15 cellular contexts compared by ENCODE assay signal in the genomic region with DNA sequence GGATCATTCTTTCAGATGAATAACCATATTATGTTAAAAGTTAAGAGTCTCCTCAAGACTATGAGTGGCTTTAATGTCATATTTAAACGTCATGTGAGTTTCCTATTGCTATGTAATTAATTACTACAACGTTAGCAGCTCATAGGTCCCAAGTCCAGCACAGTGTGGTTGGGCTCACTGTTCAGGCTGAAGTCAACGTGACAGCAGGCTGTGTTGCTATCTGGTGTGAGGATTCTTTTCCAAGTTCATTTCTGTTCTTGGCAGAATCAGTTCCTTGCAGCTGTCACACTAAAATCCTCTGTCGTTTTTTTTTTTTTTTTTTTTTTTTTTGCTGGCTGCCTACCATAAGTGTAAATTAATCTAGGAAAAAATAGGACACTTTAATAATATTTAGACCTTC.
DNase-seq lines count a peak whose midpoint lies in the region; ATAC-seq and TF ChIP-seq lines count a peak whose summit lies in the region.
"Had no signal": no experiment of that assay in that cellular context is flagged by ENCODE, and none has a peak within 500 bp of the region (broad histone marks: within the 10 kb centered on the region; RNA-seq: fewer than 3 reads in every experiment).

No MANE protein-coding gene starts in this region.

- no peak overlapping the region for H3K4me3 Mint-ChIP-seq in activated T-helper 2 cell treated with anti-CD3 and anti-CD28 coated beads, Interferon-gamma antibody, Interleukin-2, Interleukin-4, amounts not matched to agents 10 μg/mL and 5 μg/mL and 100 μg/mL, durations not matched to agents 14 hours and 24 hours and 36 hours (ENCODE audit: low read depth)
- H3K4me3 Mint-ChIP-seq: activated B cell treated with CpG ODN at 0.5 μM for 24 hours; activated naive CD4-positive, alpha-beta T cell treated with anti-CD3 and anti-CD28 coated beads, Interleukin-2, amount 10 ng/mL, durations not matched to agents 7 days and 5 days; memory B cell had no signal

- intact Hi-C loops in heart left ventricle (cut with DNase I) (no loop called here), sciatic nerve (cut with DNase I) (no loop called here)
- intact Hi-C loops in activated T-helper 2 cell treated with anti-CD3 and anti-CD28 coated beads, Interferon-gamma antibody, Interleukin-2, Interleukin-4, amounts not matched to agents 10 μg/mL and 5 μg/mL and 100 μg/mL, durations not matched to agents 14 hours and 24 hours and 36 hours (cut with micrococcal nuclease) = no loop called here

- H3K27ac ChIP-seq in SJCRH30 (peak overlapping the region; percentile 28; the same call in 1 of the 2 replicates), heart left ventricle (peak overlapping the region in 8 of 12 donors; percentile 7 to 64 (median 32))
- H3K27ac ChIP-seq: KMS-11 had no signal

- H3K4me1 ChIP-seq in SJCRH30 = peaks cover 13% of the 10 kb centered on the region
- peaks cover 0 to 32% (median 7%) of the 10 kb centered on the region in 12 donors for H3K4me1 ChIP-seq in heart left ventricle

- DNase-seq in G401 (ENCODE audit: low spot score) (peak; percentile 79), SJCRH30 (peak; percentile 74 to 90), heart left ventricle (peak; percentile 47 to 72 (median 60)), sciatic nerve (ENCODE audit: low spot score) (no peak), NCI-H187 (lab: John Stamatoyannopoulos, UW) (no peak), COLO668 (lab: John Stamatoyannopoulos, UW; ENCODE audit: unreplicated experiment) (no peak)
- no peak for DNase-seq in activated T-helper 2 cell treated with anti-CD3 and anti-CD28 coated beads, Interferon-gamma antibody, Interleukin-2, Interleukin-4, amounts not matched to agents 10 μg/mL and 5 μg/mL and 100 μg/mL, durations not matched to agents 14 hours and 24 hours and 36 hours (ENCODE audit: low spot score)
- no peak for DNase-seq in stimulated activated naive CD4-positive, alpha-beta T cell treated with Interleukin-2 at 50 U/mL for 16 hours (lab: John Stamatoyannopoulos, UW)
- DNase-seq: activated B cell treated with CpG ODN at 0.5 μM for 24 hours; activated naive CD4-positive, alpha-beta T cell treated with anti-CD3 and anti-CD28 coated beads, Interleukin-2, amount 10 ng/mL, durations not matched to agents 7 days and 5 days; BE2C; central memory CD4-positive, alpha-beta T cell; stimulated activated CD4-positive, alpha-beta T cell treated with anti-CD3 and anti-CD28 coated beads, Interleukin-1b, Interleukin-23, amount 100 ng/mL, for 48 hours had no signal

- H3K27me3 Mint-ChIP-seq in activated T-helper 2 cell treated with anti-CD3 and anti-CD28 coated beads, Interferon-gamma antibody, Interleukin-2, Interleukin-4, amounts not matched to agents 10 μg/mL and 5 μg/mL and 100 μg/mL, durations not matched to agents 14 hours and 24 hours and 36 hours (ENCODE audit: low read depth) = no peaks in the 10 kb centered on the region
- H3K27me3 Mint-ChIP-seq: activated B cell treated with CpG ODN at 0.5 μM for 24 hours; activated naive CD4-positive, alpha-beta T cell treated with anti-CD3 and anti-CD28 coated beads, Interleukin-2, amount 10 ng/mL, durations not matched to agents 7 days and 5 days; memory B cell had no signal

- H3K27me3 ChIP-seq in SJCRH30 (no peaks in the 10 kb centered on the region), heart left ventricle (no peaks in the 10 kb centered on the region)
- H3K27me3 ChIP-seq: BE2C had no signal

- no peak for TF ChIP-seq POLR2A in heart left ventricle (IDR thresholded peaks at IDR 0.05)

- H3K36me3 ChIP-seq in SJCRH30 (no peaks in the 10 kb centered on the region), heart left ventricle (no peaks in the 10 kb centered on the region)
- H3K36me3 ChIP-seq: BE2C had no signal

- H3K4me3 ChIP-seq in SJCRH30 (no peak overlapping the region), heart left ventricle (no peak overlapping the region)

- in situ Hi-C loops in G401 (cut with HindIII; ENCODE audit: low sequenced_read_pairs) = no loop called here

- whole genome bisulfite sequencing in heart left ventricle, 4 donors = 6 to 11% (median 6%) methylated on average over 4 of the region's 4 CpGs

- H3K9me3 Mint-ChIP-seq in activated T-helper 2 cell treated with anti-CD3 and anti-CD28 coated beads, Interferon-gamma antibody, Interleukin-2, Interleukin-4, amounts not matched to agents 10 μg/mL and 5 μg/mL and 100 μg/mL, durations not matched to agents 14 hours and 24 hours and 36 hours = no peaks in the 10 kb centered on the region
- H3K9me3 Mint-ChIP-seq: activated B cell treated with CpG ODN at 0.5 μM for 24 hours; activated naive CD4-positive, alpha-beta T cell treated with anti-CD3 and anti-CD28 coated beads, Interleukin-2, amount 10 ng/mL, durations not matched to agents 7 days and 5 days; memory B cell had no signal

- no peaks in the 10 kb centered on the region for H3K9me3 ChIP-seq in SJCRH30 (replicated peaks)
- no peaks in the 10 kb centered on the region for H3K9me3 ChIP-seq in heart left ventricle
- H3K9me3 ChIP-seq: BE2C had no signal

- no peak for TF ChIP-seq CTCF in heart left ventricle (IDR thresholded peaks at IDR 0.05)

- H3K4me1 Mint-ChIP-seq in activated T-helper 2 cell treated with anti-CD3 and anti-CD28 coated beads, Interferon-gamma antibody, Interleukin-2, Interleukin-4, amounts not matched to agents 10 μg/mL and 5 μg/mL and 100 μg/mL, durations not matched to agents 14 hours and 24 hours and 36 hours (ENCODE audit: low read depth) = no peaks in the 10 kb centered on the region
- H3K4me1 Mint-ChIP-seq: activated B cell treated with CpG ODN at 0.5 μM for 24 hours; activated naive CD4-positive, alpha-beta T cell treated with anti-CD3 and anti-CD28 coated beads, Interleukin-2, amount 10 ng/mL, durations not matched to agents 7 days and 5 days; memory B cell had no signal

- no peaks in the 10 kb centered on the region for H3K36me3 Mint-ChIP-seq in activated T-helper 2 cell treated with anti-CD3 and anti-CD28 coated beads, Interferon-gamma antibody, Interleukin-2, Interleukin-4, amounts not matched to agents 10 μg/mL and 5 μg/mL and 100 μg/mL, durations not matched to agents 14 hours and 24 hours and 36 hours (ENCODE audit: low read depth)
- H3K36me3 Mint-ChIP-seq: activated naive CD4-positive, alpha-beta T cell treated with anti-CD3 and anti-CD28 coated beads, Interleukin-2, amount 10 ng/mL, durations not matched to agents 7 days and 5 days; memory B cell had no signal

- H3K27ac Mint-ChIP-seq in activated T-helper 2 cell treated with anti-CD3 and anti-CD28 coated beads, Interferon-gamma antibody, Interleukin-2, Interleukin-4, amounts not matched to agents 10 μg/mL and 5 μg/mL and 100 μg/mL, durations not matched to agents 14 hours and 24 hours and 36 hours = no peak overlapping the region
- H3K27ac Mint-ChIP-seq: activated B cell treated with CpG ODN at 0.5 μM for 24 hours; activated naive CD4-positive, alpha-beta T cell treated with anti-CD3 and anti-CD28 coated beads, Interleukin-2, amount 10 ng/mL, durations not matched to agents 7 days and 5 days; memory B cell had no signal

- ATAC-seq in heart left ventricle (peak; percentile 96 to 99 (median 96)), sciatic nerve (peak; percentile 90)

Comparison
In these comparisons a context has a peak if more than half of its experiments do, and no peak if none do; other contexts are left out.
1. DNase-seq: peak in G401 (single experiment), SJCRH30 (2 of 2) and heart left ventricle (5 of 5); none in sciatic nerve (single experiment), activated T-helper 2 cell treated with anti-CD3 and anti-CD28 coated beads, Interferon-gamma antibody, Interleukin-2, Interleukin-4, amounts not matched to agents 10 μg/mL and 5 μg/mL and 100 μg/mL, durations not matched to agents 14 hours and 24 hours and 36 hours (single experiment), NCI-H187 (0 of 2), stimulated activated naive CD4-positive, alpha-beta T cell treated with Interleukin-2 at 50 U/mL for 16 hours (single experiment) and COLO668 (single experiment).